8 cellular contexts compared by ENCODE assay signal in genomic region chr19:34773555-34773864, GRCh38. TPM values are rescaled to one million over a fixed set of nuclear protein-coding genes. Genes with fewer than 3 reads are reported as not detected.
DNase-seq lines count a peak whose midpoint lies in the region; ATAC-seq, FAIRE-seq and TF ChIP-seq lines count a peak whose summit lies in the region.

No MANE protein-coding gene starts in this region.

- TF ChIP-seq POLR2A in heart left ventricle (IDR thresholded peaks at IDR 0.05) (no peak), K562 (conservative IDR thresholded peaks at IDR 0.05) (no peak)

- peaks cover 24% of the 10 kb centered on the region for H3K9me3 Mint-ChIP-seq in mesothelial cell of epicardium

- H2AFZ ChIP-seq in K562 (ENCODE audit: low read depth, low read length): peak overlapping the region; percentile 97

- POLR2A ChIA-PET in K562 (lab: Yijun Ruan, JAX): no interaction called here

- peak overlapping the region; percentile 92 for H3K4me3 Mint-ChIP-seq in mesothelial cell of epicardium

- TF ChIP-seq CTCF in heart left ventricle (IDR thresholded peaks at IDR 0.05) (no peak), K562 (IDR thresholded peaks at IDR 0.05 in 2 of 3, conservative IDR thresholded peaks at IDR 0.05 in 1 of 3; ENCODE audit: insufficient read depth in 2 of 3, low read depth in 1 of 3, low read length in 3 of 3) (no peak), mesothelial cell of epicardium (IDR thresholded peaks at IDR 0.05; ENCODE audit: unreplicated experiment) (no peak)

- DNase-seq in heart left ventricle: no peak
- no peak for DNase-seq in cardiac septum (ENCODE audit: low spot score)
- no peak for DNase-seq in K562 (ENCODE audit: extremely low read depth in 1 of 4, low spot score in 3 of 4)
- no peak for DNase-seq in mesothelial cell of epicardium (ENCODE audit: low spot score in 2 of 2, unreplicated experiment in 2 of 2)
- no peak for DNase-seq in COLO668 (lab: John Stamatoyannopoulos, UW; ENCODE audit: unreplicated experiment)
- DNase-seq in stimulated activated CD4-positive, alpha-beta T cell treated with anti-CD3 and anti-CD28 coated beads, Interleukin-4, amount 100 ng/mL, for 4 hours: no peak
- DNase-seq in stimulated activated CD4-positive, alpha-beta T cell treated with anti-CD3 and anti-CD28 coated beads, Interleukin-15, amount 100 ng/mL, for 24 hours: no peak

- H3K4me3 ChIP-seq in heart left ventricle (peak overlapping the region in 10 of 12 donors; percentile 50 to 95 (median 79)), K562 (no peak overlapping the region), urinary bladder (ENCODE audit: low read depth, low read length) (peak overlapping the region; percentile 72)

- CTCF ChIA-PET in K562 (lab: Yijun Ruan, JAX; ENCODE audit: low intra/inter-chr PET ratio): no interaction called here

- H3K9me3 ChIP-seq in heart left ventricle: peaks cover 0 to 4% (median 0%) of the 10 kb centered on the region in 12 donors
- H3K9me3 ChIP-seq in K562 (replicated peaks; ENCODE audit: control insufficient read depth, insufficient read depth, low read depth, low read length): no peaks in the 10 kb centered on the region; the same call in 1 of the 2 replicates

- ATAC-seq in heart left ventricle: no peak
- ATAC-seq in K562: no peak

- peak overlapping the region; percentile 80; the same call in 1 of the 2 replicates for H3K4me2 ChIP-seq in K562 (ENCODE audit: insufficient read depth, low read length)

- intact Hi-C loops in heart left ventricle (cut with DNase I) (loop anchor here in 6 of 10 donors (1.0 to 10.0 kb wide), 5 partner anchors 39 to 154 kb away; partner anchors contain the start of genes ZNF181 (in 4 of the 6) and ZNF30 (in 4 of the 6)), cardiac septum (cut with DNase I) (loop anchor here (2.0 kb wide), 3 partner anchors 37 to 153 kb away; partner anchors contain the start of genes SCGB2B2, ZNF30 and ZNF302), K562 (cut with micrococcal nuclease) (no loop called here)

- H3K4me1 Mint-ChIP-seq in mesothelial cell of epicardium: peaks cover 14% of the 10 kb centered on the region

- H3K27me3 ChIP-seq in heart left ventricle: no peaks in the 10 kb centered on the region
- H3K27me3 ChIP-seq in K562 (ENCODE audit: control insufficient read depth in 2 of 2, insufficient read depth in 2 of 2, low read length in 2 of 2): no peaks in the 10 kb centered on the region

- no peak for FAIRE-seq in K562 (lab: Jason Lieb, UNC)

- in situ Hi-C loops in K562 (cut with MboI): no loop called here

- WGBS in heart left ventricle, 4 donors: 73 to 76% (median 74%) methylated on average over 2 of the region's 2 CpGs
- WGBS in K562 (ENCODE audit: insufficient coverage, low coverage, missing lambda C conversion rate): 42% methylated on average over 2 of the region's 2 CpGs
- WGBS in urinary bladder: 69% methylated on average over 2 of the region's 2 CpGs

- H3K27ac ChIP-seq in heart left ventricle (peak overlapping the region in 4 of 12 donors; percentile 66 to 86 (median 81)), K562 (ENCODE audit: extremely low read depth, low read depth, low read length) (no peak overlapping the region), urinary bladder (ENCODE audit: low read depth) (no peak overlapping the region)

- H3K9ac ChIP-seq in K562 (ENCODE audit: insufficient read depth in 1 of 2, low read depth in 2 of 2, low read length in 2 of 2): no peak overlapping the region

- H3K79me2 ChIP-seq in K562 (ENCODE audit: control insufficient read depth, insufficient read depth, low read length): peaks cover 5% of the 10 kb centered on the region; the same call in 1 of the 3 replicates

- TF ChIP-seq EP300 in K562 (IDR thresholded peaks at IDR 0.05; ENCODE audit: low read length): no peak

- peaks cover 11% of the 10 kb centered on the region for H3K36me3 Mint-ChIP-seq in mesothelial cell of epicardium

- H3K4me1 ChIP-seq in heart left ventricle (peaks cover 0 to 14% (median 9%) of the 10 kb centered on the region in 12 donors), K562 (replicated peaks in 1 of 2; ENCODE audit: control insufficient read depth in 2 of 2, insufficient read depth in 2 of 2, low read length in 2 of 2) (peaks cover 0 to 8% of the 10 kb centered on the region in 2 experiments; a peak in 2 of 5 replicates), urinary bladder (ENCODE audit: insufficient read depth) (no peaks in the 10 kb centered on the region)

- H3K36me3 ChIP-seq in heart left ventricle: peaks cover 0 to 16% (median 12%) of the 10 kb centered on the region in 9 donors
- H3K36me3 ChIP-seq in K562 (ENCODE audit: control insufficient read depth, insufficient read depth, low read length): no peaks in the 10 kb centered on the region
- no peaks in the 10 kb centered on the region for H3K36me3 ChIP-seq in urinary bladder (ENCODE audit: insufficient read depth)

- peaks cover 13% of the 10 kb centered on the region for H3K27me3 Mint-ChIP-seq in mesothelial cell of epicardium (ENCODE audit: low read depth)

- TF ChIP-seq RAD21 in K562 (CRISPR knock-in tag; conservative IDR thresholded peaks at IDR 0.05 in 1 of 2, IDR thresholded peaks at IDR 0.05 in 1 of 2): no peak

- H3K27ac Mint-ChIP-seq in mesothelial cell of epicardium: no peak overlapping the region

- no TSS peak for BruUV-seq in K562 (replicated peaks; lab: Mats Ljungman, UMichigan)

- H4K20me1 ChIP-seq in K562 (replicated peaks; ENCODE audit: control insufficient read depth, insufficient read depth, low read length): no peaks in the 10 kb centered on the region

- H3K9me1 ChIP-seq in K562 (ENCODE audit: control insufficient read depth, insufficient read depth, low read length): no peaks in the 10 kb centered on the region

TF ChIP-seq in K562, 482 proteins besides CTCF, POLR2A, EP300 and RAD21 (continues in another document):
- no peak for TF ChIP-seq IRF9 (tag; IDR thresholded peaks at IDR 0.05)
- TF ChIP-seq SAFB2 (IDR thresholded peaks at IDR 0.05; ENCODE audit: borderline replicate concordance, low read depth, low read length, severe bottlenecking): no peak
- no peak for TF ChIP-seq SPI1 (IDR thresholded peaks at IDR 0.05; ENCODE audit: borderline replicate concordance, low read depth, low read length)
- no peak for TF ChIP-seq ZNF707 (CRISPR knock-in tag; conservative IDR thresholded peaks at IDR 0.05)
- TF ChIP-seq CXXC5 (CRISPR knock-in tag; IDR thresholded peaks at IDR 0.05): no peak
- TF ChIP-seq TRIM28 (IDR thresholded peaks at IDR 0.05): no peak

RNA-seq across cellular contexts. Expression of gene ZNF599, which starts 0.5 kb away (rescaled TPM):
- total RNA-seq in heart left ventricle (1 to 10 TPM; 3.0 to 5.6 (median 3.6) TPM), cardiac septum (5.4 TPM), K562 (2014; rRNA removed) (3.2 and 4.3 TPM in 2 replicates), K562 (2014; rRNA removed; fragmentation: Illumina TruSeq; extraction: Trizol) (2.2 and 2.8 TPM in 2 replicates), K562 (2015; rRNA removed; fragmentation: Illumina TruSeq; extraction: Trizol) (2.3 TPM in 2 replicates), K562 (2021) (3.2 and 3.3 TPM in 2 replicates), mesothelial cell of epicardium (7.7 to 8.7 TPM (median 7.9 TPM) in 3 replicates), urinary bladder (9.5 TPM)
- polyA plus RNA-seq in heart left ventricle (1 to 10 TPM; 2.8 to 3.0 TPM), K562 (2011; rRNA removed) (4.4 and 5.8 TPM in 2 replicates), K562 (2014; fragmentation: Illumina TruSeq; extraction: Trizol) (2.4 and 2.8 TPM in 2 replicates), K562 (2014; fragmentation: Nextera tagmentation; extraction: Ambion mirVana) (under 1 TPM; 0.71 to 0.73 TPM), K562 (2014; rRNA removed) (6.0 and 6.7 TPM in 2 replicates), urinary bladder (9.0 TPM)
- 5.1 and 5.5 TPM in 2 replicates for total RNA-seq in K562 (2011; cell fraction: chromatin; rRNA removed; ENCODE audit: low replicate concordance)
- total RNA-seq in K562 (2011; cell fraction: nucleolus; rRNA removed): 4.3 TPM in 2 replicates
- total RNA-seq in K562 (2011; cell fraction: nucleoplasm; rRNA removed): 5.1 and 8.2 TPM in 2 replicates
- 8.4 and 8.9 TPM in 2 replicates for polyA plus RNA-seq in K562 (2011; cell fraction: cytosol; rRNA removed)
- 10.8 and 11.8 TPM in 2 replicates for polyA plus RNA-seq in K562 (2011; cell fraction: nucleus; rRNA removed)
- 4.4 and 5.3 TPM in 2 replicates for polyA plus RNA-seq in K562 (2012)
- polyA minus RNA-seq in K562 (2011; rRNA and poly(A)+ RNA removed): 1.8 and 2.2 TPM in 2 replicates
- polyA minus RNA-seq in K562 (2011; cell fraction: cytosol; rRNA and poly(A)+ RNA removed): 1.8 and 2.4 TPM in 2 replicates
- polyA minus RNA-seq in K562 (2011; cell fraction: nucleus; rRNA and poly(A)+ RNA removed): 5.4 and 7.7 TPM in 2 replicates

RNA-seq across cellular contexts. Expression of gene ZNF181, which starts 39.5 kb away (rescaled TPM):
- total RNA-seq in heart left ventricle: 10 to 100 TPM; 14.4 to 46.6 (median 18.8) TPM
- polyA plus RNA-seq in heart left ventricle: 10 to 100 TPM in 1 of 2 donors, 1 to 10 TPM in 1; 8.6 to 15.6 TPM
- total RNA-seq in cardiac septum: 19.3 TPM
- 4.5 and 12.5 TPM in 2 replicates for total RNA-seq in K562 (2011; cell fraction: chromatin; rRNA removed; ENCODE audit: low replicate concordance)
- 5.5 and 6.7 TPM in 2 replicates for total RNA-seq in K562 (2011; cell fraction: nucleolus; rRNA removed)
- total RNA-seq in K562 (2011; cell fraction: nucleoplasm; rRNA removed): 6.6 and 6.7 TPM in 2 replicates
- 8.4 and 13.6 TPM in 2 replicates for total RNA-seq in K562 (2014; rRNA removed)
- 12.5 and 12.6 TPM in 2 replicates for total RNA-seq in K562 (2014; rRNA removed; fragmentation: Illumina TruSeq; extraction: Trizol)
- total RNA-seq in K562 (2015; rRNA removed; fragmentation: Illumina TruSeq; extraction: Trizol): 11.5 and 12.1 TPM in 2 replicates
- 9.4 and 10.1 TPM in 2 replicates for total RNA-seq in K562 (2021)
- 10.1 and 14.3 TPM in 2 replicates for polyA plus RNA-seq in K562 (2011; rRNA removed)
- polyA plus RNA-seq in K562 (2011; cell fraction: cytosol; rRNA removed): 4.5 and 4.6 TPM in 2 replicates
- 9.1 and 13.9 TPM in 2 replicates for polyA plus RNA-seq in K562 (2011; cell fraction: nucleus; rRNA removed)
- polyA plus RNA-seq in K562 (2012): 6.5 and 7.3 TPM in 2 replicates
- polyA plus RNA-seq in K562 (2014; fragmentation: Illumina TruSeq; extraction: Trizol): 11.7 and 11.8 TPM in 2 replicates
- 1 to 10 TPM; 4.3 to 6.9 TPM for polyA plus RNA-seq in K562 (2014; fragmentation: Nextera tagmentation; extraction: Ambion mirVana)
- 14.1 and 20.3 TPM in 2 replicates for polyA plus RNA-seq in K562 (2014; rRNA removed)
- polyA minus RNA-seq in K562 (2011; rRNA and poly(A)+ RNA removed): 9.9 and 13.2 TPM in 2 replicates
- 3.4 and 3.8 TPM in 2 replicates for polyA minus RNA-seq in K562 (2011; cell fraction: cytosol; rRNA and poly(A)+ RNA removed)
- 10.5 and 16.2 TPM in 2 replicates for polyA minus RNA-seq in K562 (2011; cell fraction: nucleus; rRNA and poly(A)+ RNA removed)
- 7.3 to 7.5 TPM (median 7.3 TPM) in 3 replicates for total RNA-seq in mesothelial cell of epicardium
- 37.0 TPM for total RNA-seq in urinary bladder
- polyA plus RNA-seq in urinary bladder: 17.0 TPM
